18 cellular contexts compared by ENCODE assay signal in genomic region chr15:85531083-85531482, GRCh38.
DNase-seq lines count a peak whose midpoint lies in the region; ATAC-seq and TF ChIP-seq lines count a peak whose summit lies in the region.
"Had no signal": no experiment of that assay in that cellular context is flagged by ENCODE, and none has a peak within 500 bp of the region (broad histone marks: within the 10 kb centered on the region; RNA-seq: fewer than 3 reads in every experiment).

No MANE protein-coding gene starts in this region.

- no peaks in the 10 kb centered on the region for H3K27me3 ChIP-seq in GM23248 (replicated peaks; ENCODE audit: insufficient read depth)
- H3K27me3 ChIP-seq in aorta (ENCODE audit: control insufficient read depth in 1 of 2, insufficient read depth in 2 of 2, low read length in 1 of 2): no peaks in the 10 kb centered on the region
- H3K27me3 ChIP-seq: heart right ventricle, Peyer's patch, SJCRH30 had no signal

- H3K27ac ChIP-seq in GM23248 (no peak overlapping the region), aorta (ENCODE audit: low read depth in 1 of 2, low read length in 2 of 2) (no peak overlapping the region)
- H3K27ac ChIP-seq: Peyer's patch, SJCRH30 had no signal

- H3K36me3 Mint-ChIP-seq in activated T-helper 2 cell treated with anti-CD3 and anti-CD28 coated beads, Interferon-gamma antibody, Interleukin-2, Interleukin-4, amounts not matched to agents 10 μg/mL and 5 μg/mL and 100 μg/mL, durations not matched to agents 14 hours and 24 hours and 36 hours (ENCODE audit: low read depth): peaks cover 34% of the 10 kb centered on the region
- H3K36me3 Mint-ChIP-seq in mesothelial cell of epicardium: peaks cover 21% of the 10 kb centered on the region

- no peak overlapping the region for H3K4me2 ChIP-seq in GM23248 (ENCODE audit: unreplicated experiment)

- DNase-seq in AG10803 (ENCODE audit: low read depth) (peak; percentile 35), EL (peak; percentile 20), mesothelial cell of epicardium (ENCODE audit: low spot score in 2 of 2, unreplicated experiment in 2 of 2) (no peak), GM23248 (no peak), aorta (no peak), G401 (ENCODE audit: low spot score) (no peak)
- no peak for DNase-seq in activated T-helper 2 cell treated with anti-CD3 and anti-CD28 coated beads, Interferon-gamma antibody, Interleukin-2, Interleukin-4, amounts not matched to agents 10 μg/mL and 5 μg/mL and 100 μg/mL, durations not matched to agents 14 hours and 24 hours and 36 hours (ENCODE audit: low spot score)
- no peak for DNase-seq in activated effector memory CD4-positive, alpha-beta T cell treated with Interleukin-2 at 50 U/mL for 16 hours
- DNase-seq: activated CD4-positive, alpha-beta T cell treated with anti-CD3 and anti-CD28 coated beads, Interleukin-2, amount 50 U/mL, for 1 hour; activated gamma-delta T cell; heart right ventricle; NCI-H1417; NCI-H524; Peyer's patch; SJCRH30; T-helper 1 cell had no signal

- H3K79me2 ChIP-seq in GM23248 (ENCODE audit: insufficient read depth): peaks cover 60% of the 10 kb centered on the region

- H3K36me3 ChIP-seq in GM23248 (ENCODE audit: low read depth) (no peaks in the 10 kb centered on the region), aorta (ENCODE audit: control insufficient read depth in 1 of 2, insufficient read depth in 2 of 2, low read length in 1 of 2) (peaks cover 2 to 4% of the 10 kb centered on the region in 2 donors)

- intact Hi-C loops in activated T-helper 2 cell treated with anti-CD3 and anti-CD28 coated beads, Interferon-gamma antibody, Interleukin-2, Interleukin-4, amounts not matched to agents 10 μg/mL and 5 μg/mL and 100 μg/mL, durations not matched to agents 14 hours and 24 hours and 36 hours (cut with micrococcal nuclease): no loop called here
- intact Hi-C loops in aorta (cut with DNase I): no loop called here

- H3K9ac ChIP-seq in GM23248: no peak overlapping the region

- H3K4me1 Mint-ChIP-seq in activated T-helper 2 cell treated with anti-CD3 and anti-CD28 coated beads, Interferon-gamma antibody, Interleukin-2, Interleukin-4, amounts not matched to agents 10 μg/mL and 5 μg/mL and 100 μg/mL, durations not matched to agents 14 hours and 24 hours and 36 hours (ENCODE audit: low read depth): peaks cover 27% of the 10 kb centered on the region
- peaks cover 14% of the 10 kb centered on the region for H3K4me1 Mint-ChIP-seq in mesothelial cell of epicardium

- H3K27ac Mint-ChIP-seq in activated T-helper 2 cell treated with anti-CD3 and anti-CD28 coated beads, Interferon-gamma antibody, Interleukin-2, Interleukin-4, amounts not matched to agents 10 μg/mL and 5 μg/mL and 100 μg/mL, durations not matched to agents 14 hours and 24 hours and 36 hours: peak overlapping the region; percentile 67
- peak overlapping the region; percentile 65 for H3K27ac Mint-ChIP-seq in mesothelial cell of epicardium
- H3K27ac Mint-ChIP-seq: stimulated activated effector memory CD8-positive, alpha-beta T cell treated with anti-CD3 and anti-CD28 coated beads, Interleukin-12 subunit alpha, Interleukin-12 subunit beta, amount 100 ng/mL, for 72 hours had no signal

- no peaks in the 10 kb centered on the region for H3K9me3 ChIP-seq in GM23248 (ENCODE audit: low read depth)
- no peaks in the 10 kb centered on the region for H3K9me3 ChIP-seq in aorta (ENCODE audit: control insufficient read depth, low read length)
- H3K9me3 ChIP-seq: heart right ventricle, Peyer's patch, SJCRH30 had no signal

- ATAC-seq in aorta (ENCODE audit: low FRiP score): no peak
- ATAC-seq: heart right ventricle; left lobe of liver; stimulated activated effector memory CD8-positive, alpha-beta T cell treated with anti-CD3 and anti-CD28 coated beads, Interleukin-12 subunit alpha, Interleukin-12 subunit beta, amount 100 ng/mL, for 72 hours had no signal

- H3K4me1 ChIP-seq in GM23248 (ENCODE audit: insufficient read depth): peaks cover 19% of the 10 kb centered on the region
- H3K4me1 ChIP-seq in aorta (ENCODE audit: control insufficient read depth in 1 of 2, insufficient read depth in 2 of 2, low read length in 2 of 2): peaks cover 0 to 5% of the 10 kb centered on the region in 2 donors

- no peaks in the 10 kb centered on the region for H3K9me2 ChIP-seq in GM23248 (ENCODE audit: insufficient read depth)

- TF ChIP-seq CTCF in AG10803 (conservative IDR thresholded peaks at IDR 0.05; ENCODE audit: low read length) (no peak), mesothelial cell of epicardium (IDR thresholded peaks at IDR 0.05; ENCODE audit: unreplicated experiment) (no peak)

- 97 to 98% methylated on average over 4 of the region's 4 CpGs for WGBS in GM23248 (ENCODE audit: low coverage in 1 of 2, low lambda C conversion rate in 2 of 2, missing lambda C conversion rate in 2 of 2), 2 experiments
- 85 to 89% methylated on average over 4 of the region's 4 CpGs for WGBS in aorta, 2 donors

- H3K9me3 Mint-ChIP-seq in activated T-helper 2 cell treated with anti-CD3 and anti-CD28 coated beads, Interferon-gamma antibody, Interleukin-2, Interleukin-4, amounts not matched to agents 10 μg/mL and 5 μg/mL and 100 μg/mL, durations not matched to agents 14 hours and 24 hours and 36 hours: no peaks in the 10 kb centered on the region
- H3K9me3 Mint-ChIP-seq in mesothelial cell of epicardium: no peaks in the 10 kb centered on the region
- H3K9me3 Mint-ChIP-seq: stimulated activated effector memory CD8-positive, alpha-beta T cell treated with anti-CD3 and anti-CD28 coated beads, Interleukin-12 subunit alpha, Interleukin-12 subunit beta, amount 100 ng/mL, for 72 hours had no signal

- in situ Hi-C loops in GM23248 (cut with MboI) (no loop called here), G401 (cut with HindIII; ENCODE audit: low sequenced_read_pairs) (no loop called here)

- H2AFZ ChIP-seq in GM23248: no peak overlapping the region

- no peaks in the 10 kb centered on the region for H3K27me3 Mint-ChIP-seq in activated T-helper 2 cell treated with anti-CD3 and anti-CD28 coated beads, Interferon-gamma antibody, Interleukin-2, Interleukin-4, amounts not matched to agents 10 μg/mL and 5 μg/mL and 100 μg/mL, durations not matched to agents 14 hours and 24 hours and 36 hours (ENCODE audit: low read depth)
- H3K27me3 Mint-ChIP-seq in mesothelial cell of epicardium (ENCODE audit: low read depth): no peaks in the 10 kb centered on the region

- no peaks in the 10 kb centered on the region for H4K20me1 ChIP-seq in GM23248 (ENCODE audit: insufficient read depth)

- peaks cover 12% of the 10 kb centered on the region; the same call in 1 of the 2 replicates for H3F3A ChIP-seq in GM23248 (ENCODE audit: insufficient read depth)

- no peak overlapping the region for H3K4me3 Mint-ChIP-seq in activated T-helper 2 cell treated with anti-CD3 and anti-CD28 coated beads, Interferon-gamma antibody, Interleukin-2, Interleukin-4, amounts not matched to agents 10 μg/mL and 5 μg/mL and 100 μg/mL, durations not matched to agents 14 hours and 24 hours and 36 hours (ENCODE audit: low read depth)
- H3K4me3 Mint-ChIP-seq in mesothelial cell of epicardium: no peak overlapping the region
- H3K4me3 Mint-ChIP-seq: stimulated activated effector memory CD8-positive, alpha-beta T cell treated with anti-CD3 and anti-CD28 coated beads, Interleukin-12 subunit alpha, Interleukin-12 subunit beta, amount 100 ng/mL, for 72 hours had no signal

- H3K4me3 ChIP-seq in AG10803 (ENCODE audit: low read length): no peak overlapping the region
- H3K4me3 ChIP-seq in GM23248: no peak overlapping the region
- H3K4me3 ChIP-seq in aorta (ENCODE audit: low read length in 2 of 2): no peak overlapping the region
- H3K4me3 ChIP-seq: heart right ventricle, Peyer's patch, SJCRH30 had no signal

Comparison
In these comparisons a context has a peak if more than half of its experiments do, and no peak if none do; other contexts are left out.
1. DNase-seq: peak in AG10803 (single experiment) and EL (single experiment); none in activated T-helper 2 cell treated with anti-CD3 and anti-CD28 coated beads, Interferon-gamma antibody, Interleukin-2, Interleukin-4, amounts not matched to agents 10 μg/mL and 5 μg/mL and 100 μg/mL, durations not matched to agents 14 hours and 24 hours and 36 hours (single experiment), mesothelial cell of epicardium (0 of 2), GM23248 (single experiment), aorta (0 of 2), activated effector memory CD4-positive, alpha-beta T cell treated with Interleukin-2 at 50 U/mL for 16 hours (single experiment) and G401 (single experiment).